ENCODE assay signal across 22 cellular contexts in the genomic region with DNA sequence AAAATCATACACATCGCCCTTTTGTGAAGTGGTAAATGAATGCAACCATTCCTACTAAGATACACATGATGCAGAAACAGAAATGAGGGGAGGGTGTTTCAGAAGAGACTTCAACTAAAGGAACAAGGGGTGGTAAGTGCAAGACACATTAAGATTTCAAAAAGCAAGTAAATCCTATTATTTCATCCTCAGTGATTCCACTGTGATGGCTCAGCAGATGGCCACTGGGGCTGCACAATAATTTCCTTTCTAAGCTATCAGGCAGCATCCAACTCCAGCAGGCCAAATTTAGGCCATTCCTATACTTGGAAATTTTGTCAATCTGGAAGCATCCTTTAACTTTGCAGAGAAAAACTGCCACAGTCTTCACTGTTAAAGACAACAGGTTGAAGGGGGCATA.
DNase-seq lines count a peak whose midpoint lies in the region; ATAC-seq, FAIRE-seq and TF ChIP-seq lines count a peak whose summit lies in the region.
"Had no signal": no experiment of that assay in that cellular context is flagged by ENCODE, and none has a peak within 500 bp of the region (broad histone marks: within the 10 kb centered on the region; RNA-seq: fewer than 3 reads in every experiment).

No MANE protein-coding gene starts in this region.

- no peak overlapping the region for H3K27ac ChIP-seq in small intestine (ENCODE audit: low read depth in 1 of 2, low read length in 1 of 2)
- H3K27ac ChIP-seq: SJSA1 had no signal

- H3K36me3 Mint-ChIP-seq in brain: peaks cover 14% of the 10 kb centered on the region
- peaks cover 7 to 89% (median 48%) of the 10 kb centered on the region in 3 donors for H3K36me3 Mint-ChIP-seq in naive thymus-derived CD8-positive, alpha-beta T cell

- H3K9me3 Mint-ChIP-seq in brain: no peaks in the 10 kb centered on the region
- peaks cover 0 to 2% (median 0%) of the 10 kb centered on the region in 9 donors for H3K9me3 Mint-ChIP-seq in naive thymus-derived CD8-positive, alpha-beta T cell

- H3K9me3 ChIP-seq in small intestine (ENCODE audit: control insufficient read depth, low read depth): no peaks in the 10 kb centered on the region
- H3K9me3 ChIP-seq: MG63, SJSA1 had no signal

- peaks cover 16% of the 10 kb centered on the region for H3K4me1 Mint-ChIP-seq in brain
- peaks cover 2 to 19% (median 13%) of the 10 kb centered on the region in 4 donors for H3K4me1 Mint-ChIP-seq in naive thymus-derived CD8-positive, alpha-beta T cell

- H3K4me3 ChIP-seq in small intestine (ENCODE audit: low read depth in 1 of 2, low read length in 2 of 2): no peak overlapping the region
- H3K4me3 ChIP-seq: GM12878, MG63, SJSA1 had no signal

- H3K27me3 Mint-ChIP-seq in brain: no peaks in the 10 kb centered on the region
- H3K27me3 Mint-ChIP-seq in naive thymus-derived CD8-positive, alpha-beta T cell: no peaks in the 10 kb centered on the region

- TF ChIP-seq CTCF in brain (conservative IDR thresholded peaks at IDR 0.05): no peak

- no peaks in the 10 kb centered on the region for H3K27me3 ChIP-seq in small intestine (ENCODE audit: control insufficient read depth in 2 of 2, insufficient read depth in 2 of 2, low read length in 2 of 2)
- H3K27me3 ChIP-seq: MG63, SJSA1 had no signal

- in situ Hi-C loops in G401 (cut with HindIII; ENCODE audit: low sequenced_read_pairs): no loop called here

- H3K27ac Mint-ChIP-seq in brain: peak overlapping the region; percentile 3 to 84 (median 57)
- peak overlapping the region in 8 of 10 donors; percentile 3 to 73 (median 54) for H3K27ac Mint-ChIP-seq in naive thymus-derived CD8-positive, alpha-beta T cell

- FAIRE-seq in small intestine (lab: Jason Lieb, UNC): no peak
- FAIRE-seq: GM12878, H1 had no signal

- WGBS in small intestine, 3 donors: 59 to 80% (median 66%) methylated on average over 1 of the region's 1 CpG

- DNase-seq in G401 (ENCODE audit: low spot score) (peak; percentile 80), small intestine (no peak), EL (no peak), mucosa of gallbladder (ENCODE audit: low spot score) (no peak)
- no peak for DNase-seq in naive thymus-derived CD8-positive, alpha-beta T cell
- no peak for DNase-seq in activated CD4-positive, CD25-positive, alpha-beta regulatory T cell (lab: John Stamatoyannopoulos, UW)
- DNase-seq: ACHN, DMS53, GDM1, HCEC 1CT, IMR-90, KG1, MG63, NCI-H2029, NCI-H446, NCI-H526, Right ventricle myocardium superior, RPMI8226 had no signal

- POLR2A ChIA-PET in naive thymus-derived CD8-positive, alpha-beta T cell (lab: Charles Lee): no interaction called here

- no peak for ATAC-seq in naive thymus-derived CD8-positive, alpha-beta T cell
- ATAC-seq: GM12878 had no signal

- no peaks in the 10 kb centered on the region for H3K36me3 ChIP-seq in small intestine (ENCODE audit: control insufficient read depth in 2 of 2, insufficient read depth in 2 of 2, low read length in 2 of 2)
- H3K36me3 ChIP-seq: MG63, SJSA1 had no signal

- no peak overlapping the region for H3K4me3 Mint-ChIP-seq in brain
- no peak overlapping the region for H3K4me3 Mint-ChIP-seq in naive thymus-derived CD8-positive, alpha-beta T cell

- H3K4me1 ChIP-seq in small intestine (ENCODE audit: control insufficient read depth in 2 of 2, insufficient read depth in 1 of 2, low read depth in 1 of 2, low read length in 1 of 2): no peaks in the 10 kb centered on the region
- H3K4me1 ChIP-seq: SJSA1 had no signal
